Comparison of ENCODE assay signal across 14 cellular contexts in genomic region chr20:24862606-24863005, GRCh38.
DNase-seq lines count a peak whose midpoint lies in the region.
"Had no signal": no experiment of that assay in that cellular context is flagged by ENCODE, and none has a peak within 500 bp of the region (broad histone marks: within the 10 kb centered on the region; RNA-seq: fewer than 3 reads in every experiment).

No MANE protein-coding gene starts in this region.

- H3K27me3 ChIP-seq in neuronal stem cell (ENCODE audit: control insufficient read depth in 3 of 3, insufficient read depth in 3 of 3, low read depth in 1 of 3, low read length in 3 of 3): no peaks in the 10 kb centered on the region

- H3K36me3 ChIP-seq in neuronal stem cell (replicated peaks in 1 of 2; ENCODE audit: control insufficient read depth in 2 of 2, insufficient read depth in 2 of 2, low read length in 2 of 2): no peaks in the 10 kb centered on the region

- no peak overlapping the region for H3K27ac ChIP-seq in neuronal stem cell (replicated peaks; ENCODE audit: low read length)

- no peak overlapping the region for H3K9ac ChIP-seq in neuronal stem cell (ENCODE audit: low read depth, low read length, poor library complexity)

- H2AK5ac ChIP-seq in neuronal stem cell (ENCODE audit: low read depth, low read length): no peak overlapping the region

- H3K4me3 ChIP-seq in neuronal stem cell (ENCODE audit: low read length in 2 of 2): no peak overlapping the region
- H3K4me3 ChIP-seq: GM23338 had no signal

- no peak overlapping the region for H2BK15ac ChIP-seq in neuronal stem cell (ENCODE audit: low read length)

- no peak overlapping the region for H3K4ac ChIP-seq in neuronal stem cell (ENCODE audit: low read length)

- peak overlapping the region; percentile 29 for H3K18ac ChIP-seq in neuronal stem cell (ENCODE audit: low read length)

- H3K4me2 ChIP-seq in neuronal stem cell (ENCODE audit: insufficient read depth, low read length, poor library complexity, severe bottlenecking): no peak overlapping the region
- H3K4me2 ChIP-seq: GM23338 had no signal

- H3K79me1 ChIP-seq in neuronal stem cell (ENCODE audit: low read depth, low read length): no peaks in the 10 kb centered on the region

- no peak overlapping the region for H2BK5ac ChIP-seq in neuronal stem cell (ENCODE audit: low read length)

- H3K4me1 ChIP-seq in neuronal stem cell (ENCODE audit: control insufficient read depth in 2 of 2, insufficient read depth in 1 of 2, low read depth in 1 of 2, low read length in 2 of 2): no peaks in the 10 kb centered on the region

- no CpG with 5 or more reads among the region's 6 CpGs for WGBS in neuronal stem cell (ENCODE audit: extremely low coverage in 2 of 2, insufficient read length in 2 of 2, insufficient replicate concordance in 1 of 2), 2 donors

- H4K8ac ChIP-seq in neuronal stem cell (ENCODE audit: low read depth, low read length): no peak overlapping the region

- no peak overlapping the region for H3K23ac ChIP-seq in neuronal stem cell (ENCODE audit: low read depth, low read length, poor library complexity)

- H2BK12ac ChIP-seq in neuronal stem cell (ENCODE audit: low read length): no peak overlapping the region

- no peak overlapping the region for H3K14ac ChIP-seq in neuronal stem cell (ENCODE audit: low read length)

- no peak overlapping the region for H2AFZ ChIP-seq in neuronal stem cell (ENCODE audit: low read length)
- H2AFZ ChIP-seq: GM23338 had no signal

- H4K91ac ChIP-seq in neuronal stem cell (ENCODE audit: low read depth, low read length, poor library complexity): no peak overlapping the region

- H2BK120ac ChIP-seq in neuronal stem cell (ENCODE audit: low read depth, low read length): no peak overlapping the region

- DNase-seq in NCI-H345 (lab: John Stamatoyannopoulos, UW): peak; percentile 60
- DNase-seq in SW480 (ENCODE audit: low spot score): peak; percentile 64
- no peak for DNase-seq in neuronal stem cell (ENCODE audit: low spot score)
- no peak for DNase-seq in NCI-H1105 (lab: John Stamatoyannopoulos, UW)
- DNase-seq in retina: no peak
- no peak for DNase-seq in activated effector memory CD4-positive, alpha-beta T cell treated with Interleukin-2 at 50 U/mL for 16 hours
- DNase-seq: C1 segment of cervical spinal cord; Calu3; CD4-positive, alpha-beta memory T cell; COR-L47; DMS53; DMS79 treated with DMSO at 0.1 percent for 48 hours; H9 had no signal

- H3K9me3 ChIP-seq in neuronal stem cell (replicated peaks in 1 of 2; ENCODE audit: control insufficient read depth in 2 of 2, insufficient read depth in 1 of 2, low read depth in 1 of 2, low read length in 2 of 2): peaks cover 3 to 29% of the 10 kb centered on the region in 2 donors

Comparison
In these comparisons a context has a peak if more than half of its experiments do, and no peak if none do; other contexts are left out.
1. DNase-seq: peak in NCI-H345 (single experiment) and SW480 (single experiment); none in neuronal stem cell (single experiment), NCI-H1105 (single experiment), retina (single experiment) and activated effector memory CD4-positive, alpha-beta T cell treated with Interleukin-2 at 50 U/mL for 16 hours (single experiment).